Comparison of ENCODE assay signal across 13 cellular contexts in genomic region chr12:74903522-74903921, GRCh38.
DNase-seq lines count a peak whose midpoint lies in the region; ATAC-seq and TF ChIP-seq lines count a peak whose summit lies in the region.
"Had no signal": no experiment of that assay in that cellular context is flagged by ENCODE, and none has a peak within 500 bp of the region (broad histone marks: within the 10 kb centered on the region; RNA-seq: fewer than 3 reads in every experiment).

No MANE protein-coding gene starts in this region.

- in situ Hi-C loops in brain microvascular endothelial cell (cut with HindIII; ENCODE audit: low pct_ligation_motif_present, low sequenced_read_pairs) = no loop called here

- H3K9ac ChIP-seq in Karpas-422 (ENCODE audit: low read length) = no peak overlapping the region
- H3K9ac ChIP-seq: parathyroid adenoma had no signal

- H3K4me2 ChIP-seq in Karpas-422 (ENCODE audit: low read depth, low read length, poor library complexity, severe bottlenecking) = no peak overlapping the region
- H3K4me2 ChIP-seq in osteoblast (ENCODE audit: insufficient read depth, low read length) = no peak overlapping the region

- no peak overlapping the region for H2AFZ ChIP-seq in Karpas-422 (ENCODE audit: low read length)
- H2AFZ ChIP-seq in osteoblast (ENCODE audit: low read length) = no peak overlapping the region
- H2AFZ ChIP-seq: parathyroid adenoma had no signal

- no peaks in the 10 kb centered on the region for H3K9me2 ChIP-seq in Karpas-422 (replicated peaks; ENCODE audit: insufficient read depth, low read length)

- no peak overlapping the region for H3K4me3 Mint-ChIP-seq in activated CD4-positive, alpha-beta T cell treated with anti-CD3 and anti-CD28 coated beads for 36 hours

- peak; percentile 16 for DNase-seq in activated CD4-positive, alpha-beta T cell treated with anti-CD3 and anti-CD28 coated beads for 36 hours
- DNase-seq in activated CD4-positive, alpha-beta T cell treated with anti-CD3 and anti-CD28 coated beads for 1 hour = no peak
- DNase-seq in Karpas-422 (peak; percentile 67), brain microvascular endothelial cell (no peak), osteoblast (ENCODE audit: insufficient read length, low spot score, missing footprints) (no peak), dorsolateral prefrontal cortex (no peak), ecto neural progenitor cell (ENCODE audit: low spot score) (no peak), AG08395 (ENCODE audit: low spot score) (no peak)
- DNase-seq: anterior cingulate cortex, left lung, NCI-H345, tibial artery had no signal

- H3K27me3 Mint-ChIP-seq in activated CD4-positive, alpha-beta T cell treated with anti-CD3 and anti-CD28 coated beads for 36 hours = no peaks in the 10 kb centered on the region

- TF ChIP-seq CTCF in brain microvascular endothelial cell (IDR thresholded peaks at IDR 0.05; ENCODE audit: low read depth, low read length, missing control alignments) = peak; percentile 57
- TF ChIP-seq CTCF in osteoblast (IDR thresholded peaks at IDR 0.05; ENCODE audit: extremely low read depth, low read depth, low read length) = peak; percentile 35
- peak in 3 of 56 donors; percentile 13 to 33 (median 18) for TF ChIP-seq CTCF in dorsolateral prefrontal cortex (IDR thresholded peaks at IDR 0.05 in 54 of 56, conservative IDR thresholded peaks at IDR 0.05 in 2 of 56; ENCODE audit: low read depth in 1 of 56, partially characterized antibody in 56 of 56)

- no peaks in the 10 kb centered on the region for H3K36me3 Mint-ChIP-seq in activated CD4-positive, alpha-beta T cell treated with anti-CD3 and anti-CD28 coated beads for 36 hours (ENCODE audit: low read depth)

- intact Hi-C loops in activated CD4-positive, alpha-beta T cell treated with anti-CD3 and anti-CD28 coated beads for 36 hours (cut with DNase I, micrococcal nuclease) = no loop called here
- intact Hi-C loops in dorsolateral prefrontal cortex (cut with DNase I) = no loop called here

- H3K36me3 ChIP-seq in Karpas-422 (ENCODE audit: insufficient read depth, low read length) (no peaks in the 10 kb centered on the region), brain microvascular endothelial cell (replicated peaks) (no peaks in the 10 kb centered on the region), osteoblast (ENCODE audit: insufficient read depth, low read length) (no peaks in the 10 kb centered on the region)
- H3K36me3 ChIP-seq: left lung, tibial artery had no signal

- no peaks in the 10 kb centered on the region for H3K9me3 Mint-ChIP-seq in activated CD4-positive, alpha-beta T cell treated with anti-CD3 and anti-CD28 coated beads for 36 hours (ENCODE audit: low read depth)

- POLR2A ChIA-PET in activated CD4-positive, alpha-beta T cell treated with anti-CD3 and anti-CD28 coated beads for 36 hours (lab: Charles Lee) = no interaction called here

- H3K4me1 ChIP-seq in Karpas-422 (ENCODE audit: low read length) (peaks cover 5% of the 10 kb centered on the region), osteoblast (ENCODE audit: insufficient read depth, low read length) (no peaks in the 10 kb centered on the region)
- H3K4me1 ChIP-seq: left lung, parathyroid adenoma, tibial artery had no signal

- ATAC-seq in activated CD4-positive, alpha-beta T cell treated with anti-CD3 and anti-CD28 coated beads for 36 hours = no peak
- ATAC-seq: left lung had no signal

- H3K27ac ChIP-seq in Karpas-422 (ENCODE audit: low read length) (no peak overlapping the region), brain microvascular endothelial cell (no peak overlapping the region), osteoblast (ENCODE audit: low read depth, low read length) (no peak overlapping the region), dorsolateral prefrontal cortex (no peak overlapping the region)
- H3K27ac ChIP-seq: left lung, parathyroid adenoma, tibial artery had no signal

- H3K79me2 ChIP-seq in Karpas-422 (ENCODE audit: low read length) (no peaks in the 10 kb centered on the region), osteoblast (ENCODE audit: insufficient read depth, low read length) (no peaks in the 10 kb centered on the region)
- H3K79me2 ChIP-seq: parathyroid adenoma had no signal

- no peaks in the 10 kb centered on the region for H4K20me1 ChIP-seq in Karpas-422 (ENCODE audit: insufficient read depth, low read depth, low read length)
- no peaks in the 10 kb centered on the region for H4K20me1 ChIP-seq in osteoblast (ENCODE audit: insufficient read depth, low read length)

- H3K27me3 ChIP-seq in Karpas-422 (ENCODE audit: low read length) (no peaks in the 10 kb centered on the region), brain microvascular endothelial cell (replicated peaks) (no peaks in the 10 kb centered on the region), osteoblast (ENCODE audit: insufficient read depth, low read length) (no peaks in the 10 kb centered on the region), dorsolateral prefrontal cortex (no peaks in the 10 kb centered on the region)
- H3K27me3 ChIP-seq: left lung, tibial artery had no signal

- H3K4me1 Mint-ChIP-seq in activated CD4-positive, alpha-beta T cell treated with anti-CD3 and anti-CD28 coated beads for 36 hours = peaks cover 15% of the 10 kb centered on the region

- H3K9me3 ChIP-seq in Karpas-422 (ENCODE audit: low read length) (no peaks in the 10 kb centered on the region), osteoblast (ENCODE audit: low read depth, low read length) (no peaks in the 10 kb centered on the region)
- H3K9me3 ChIP-seq: left lung, tibial artery had no signal

- CTCF ChIA-PET in activated CD4-positive, alpha-beta T cell treated with anti-CD3 and anti-CD28 coated beads for 36 hours (lab: Charles Lee) = interaction anchor here (0.6 to 1.7 kb wide), 4 partner anchors 8 to 486 kb away, joined by 3 to 5 read pairs (median 3); no protein-coding TSS in a partner anchor

- H3K4me3 ChIP-seq in Karpas-422 (ENCODE audit: low read length) (no peak overlapping the region), brain microvascular endothelial cell (ENCODE audit: low read depth, low read length) (no peak overlapping the region), osteoblast (ENCODE audit: insufficient read depth, low read length) (no peak overlapping the region), dorsolateral prefrontal cortex (no peak overlapping the region)
- H3K4me3 ChIP-seq: left lung, tibial artery had no signal

- H3K27ac Mint-ChIP-seq in activated CD4-positive, alpha-beta T cell treated with anti-CD3 and anti-CD28 coated beads for 36 hours = no peak overlapping the region

Comparison
In these comparisons a context has a peak if more than half of its experiments do, and no peak if none do; other contexts are left out.
1. DNase-seq: peak in activated CD4-positive, alpha-beta T cell treated with anti-CD3 and anti-CD28 coated beads for 36 hours (single experiment) and Karpas-422 (single experiment); none in activated CD4-positive, alpha-beta T cell treated with anti-CD3 and anti-CD28 coated beads for 1 hour (single experiment), brain microvascular endothelial cell (single experiment), osteoblast (single experiment), dorsolateral prefrontal cortex (0 of 10), ecto neural progenitor cell (single experiment) and AG08395 (single experiment).